7 cellular contexts compared by ENCODE assay signal in the genomic region with DNA sequence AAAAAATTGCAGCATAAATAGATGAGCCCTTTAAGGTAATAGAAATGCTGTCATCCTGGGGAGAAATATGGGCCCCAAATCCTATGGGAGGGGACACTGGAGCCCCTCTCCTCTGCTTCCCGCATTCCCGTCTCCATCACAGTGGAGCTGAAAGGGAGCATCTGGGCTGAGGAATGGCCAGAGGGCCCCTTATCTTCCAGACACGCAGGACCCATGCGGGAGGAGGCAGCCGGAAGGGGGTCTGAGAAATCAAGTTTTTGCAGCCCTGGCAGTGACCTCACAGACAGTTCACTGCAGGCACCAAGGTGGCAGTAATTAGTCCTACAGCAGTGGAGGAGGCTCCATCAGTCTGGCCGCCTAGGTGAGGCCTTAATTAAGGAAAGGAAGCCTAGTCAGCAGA.
"Had no signal": no experiment of that assay in that cellular context is flagged by ENCODE, and none has a peak within 500 bp of the region (broad histone marks: within the 10 kb centered on the region; RNA-seq: fewer than 3 reads in every experiment).

No MANE protein-coding gene starts in this region.

- ATAC-seq: GM23338, HepG2 had no signal

- DNase-seq: H9, HCEC 1CT, KBM-7 had no signal

- H3K4me3 ChIP-seq: GM23338 had no signal

- H3K9me3 Mint-ChIP-seq: GM23338, H9 had no signal

- H3K4me3 Mint-ChIP-seq: GM23338, H9, IgD-negative memory B cell had no signal

- H3K27ac ChIP-seq: HL-60 had no signal

- H3K27ac Mint-ChIP-seq: GM23338, H9, IgD-negative memory B cell had no signal

- H3K36me3 Mint-ChIP-seq: IgD-negative memory B cell had no signal
